Comparison of ENCODE assay signal across 28 cellular contexts in the genomic region with DNA sequence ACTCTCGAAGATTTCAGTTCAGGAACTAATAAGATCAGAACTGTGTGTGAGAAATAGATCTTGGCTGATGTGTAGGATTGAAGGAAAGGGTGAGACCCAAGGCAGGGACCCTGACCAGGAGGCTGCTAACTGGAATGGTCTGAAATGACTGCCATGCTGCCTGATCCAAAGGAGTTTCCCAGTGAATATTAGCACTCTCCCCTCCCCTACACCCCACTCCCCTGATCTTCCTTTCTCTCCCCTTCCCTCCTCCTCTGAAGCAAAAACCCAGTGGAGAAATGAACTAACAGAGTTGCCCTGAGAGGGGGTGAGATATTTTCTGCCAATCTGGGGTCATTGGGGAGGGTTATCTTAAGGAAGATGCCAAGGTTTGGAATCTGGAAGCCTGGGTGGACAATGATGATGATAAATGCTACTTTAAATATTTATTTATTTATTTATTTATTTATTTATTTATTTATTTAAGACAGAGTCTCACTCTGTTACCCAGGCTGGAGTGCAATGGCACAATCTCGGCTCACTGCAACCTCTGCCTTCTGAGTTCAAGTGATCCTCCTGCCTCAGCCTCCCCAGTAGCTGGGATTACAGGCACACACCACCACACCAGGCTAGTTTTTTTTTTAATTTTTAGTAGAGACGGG.
"Had no signal": no experiment of that assay in that cellular context is flagged by ENCODE, and none has a peak within 500 bp of the region (broad histone marks: within the 10 kb centered on the region; RNA-seq: fewer than 3 reads in every experiment).

No MANE protein-coding gene starts in this region.

- H3K9me3 ChIP-seq: pancreas, prostate gland, right atrium auricular region, sigmoid colon, suprapubic skin, testis, tibial artery, transverse colon, upper lobe of right lung, uterus had no signal

- H3K4me2 ChIP-seq: neural progenitor cell had no signal

- H3K36me3 Mint-ChIP-seq: natural killer cell; neural progenitor cell; stimulated activated memory B cell treated with anti-CD40 and anti-IgM and Interleukin-4, amounts not matched to agents 10 μg/mL and 1 μg/mL and 100 μg/mL, for 72 hours; type B pancreatic cell had no signal

- H3K36me3 ChIP-seq: pancreas, prostate gland, right atrium auricular region, sigmoid colon, spleen, suprapubic skin, tibial artery, transverse colon, upper lobe of right lung, uterus had no signal

- H3K4me3 ChIP-seq: neural progenitor cell, pancreas, prostate gland, right atrium auricular region, sigmoid colon, spleen, suprapubic skin, testis, tibial artery, transverse colon, upper lobe of right lung, uterus had no signal

- H3K4me1 ChIP-seq: pancreas, prostate gland, right atrium auricular region, spleen, suprapubic skin, testis, tibial artery, transverse colon, upper lobe of right lung, uterus had no signal

- DNase-seq: naive thymus-derived CD4-positive, alpha-beta T cell; natural killer cell; occipital lobe; pancreas; sigmoid colon; small intestine; spleen; stimulated activated CD4-positive, alpha-beta T cell treated with anti-CD3 and anti-CD28 coated beads, Interleukin-12 subunit alpha, Interleukin-12 subunit beta, amount 100 ng/mL, for 4 hours; stimulated activated CD4-positive, alpha-beta T cell treated with anti-CD3 and anti-CD28 coated beads, Interleukin-1b, Interleukin-23, amount 100 ng/mL, for 48 hours; stimulated activated CD4-positive, alpha-beta T cell treated with anti-CD3 and anti-CD28 coated beads, Interleukin-4, amount 100 ng/mL, for 1 hour; stimulated activated CD4-positive, alpha-beta T cell treated with anti-CD3 and anti-CD28 coated beads, Interleukin-4, amount 100 ng/mL, for 4 hours; stimulated activated CD8-positive, alpha-beta memory T cell treated with anti-CD3 and anti-CD28 coated beads, Interleukin-4, amount 100 ng/mL, for 48 hours; stimulated activated naive CD4-positive, alpha-beta T cell; stimulated activated naive CD8-positive, alpha-beta T cell treated with anti-CD3 and anti-CD28 coated beads, Interleukin-15, amount 100 ng/mL, for 72 hours; stimulated activated naive CD8-positive, alpha-beta T cell treated with anti-CD3 and anti-CD28 coated beads, Interleukin-15, Interleukin-2, amounts not matched to agents 100 U/mL and 50 U/mL, for 24 hours; substantia nigra; testis; tibial artery; transverse colon; upper lobe of right lung; uterus had no signal

- H3K4me1 Mint-ChIP-seq: naive thymus-derived CD4-positive, alpha-beta T cell; natural killer cell; stimulated activated memory B cell treated with anti-CD40 and anti-IgM and Interleukin-4, amounts not matched to agents 10 μg/mL and 1 μg/mL and 100 μg/mL, for 72 hours; stimulated activated naive CD8-positive, alpha-beta T cell treated with anti-CD3 and anti-CD28 coated beads, Interleukin-15, amount 100 ng/mL, for 72 hours had no signal

- H3K9me3 Mint-ChIP-seq: natural killer cell had no signal

- ATAC-seq: naive thymus-derived CD4-positive, alpha-beta T cell; natural killer cell; pancreas; stimulated activated naive CD8-positive, alpha-beta T cell treated with anti-CD3 and anti-CD28 coated beads, Interleukin-15, amount 100 ng/mL, for 72 hours; stimulated activated naive CD8-positive, alpha-beta T cell treated with anti-CD3 and anti-CD28 coated beads, Interleukin-15, Interleukin-2, amounts not matched to agents 100 U/mL and 50 U/mL, for 24 hours; upper lobe of right lung had no signal

- H3K27me3 Mint-ChIP-seq: stimulated activated memory B cell treated with anti-CD40 and anti-IgM and Interleukin-4, amounts not matched to agents 10 μg/mL and 1 μg/mL and 100 μg/mL, for 72 hours; stimulated activated naive CD8-positive, alpha-beta T cell treated with anti-CD3 and anti-CD28 coated beads, Interleukin-15, amount 100 ng/mL, for 72 hours had no signal

- H3K27me3 ChIP-seq: neural progenitor cell, right atrium auricular region, sigmoid colon, spleen, suprapubic skin, testis, tibial artery, upper lobe of right lung, uterus had no signal

- H3K27ac Mint-ChIP-seq: naive thymus-derived CD4-positive, alpha-beta T cell; natural killer cell; stimulated activated memory B cell treated with anti-CD40 and anti-IgM and Interleukin-4, amounts not matched to agents 10 μg/mL and 1 μg/mL and 100 μg/mL, for 72 hours; stimulated activated naive CD8-positive, alpha-beta T cell treated with anti-CD3 and anti-CD28 coated beads, Interleukin-15, amount 100 ng/mL, for 72 hours; type B pancreatic cell had no signal

- H3K4me3 Mint-ChIP-seq: naive thymus-derived CD4-positive, alpha-beta T cell; natural killer cell; nephron; neural progenitor cell; stimulated activated memory B cell treated with anti-CD40 and anti-IgM and Interleukin-4, amounts not matched to agents 10 μg/mL and 1 μg/mL and 100 μg/mL, for 72 hours; stimulated activated naive CD8-positive, alpha-beta T cell treated with anti-CD3 and anti-CD28 coated beads, Interleukin-15, amount 100 ng/mL, for 72 hours; type B pancreatic cell had no signal

- FAIRE-seq: pancreas, small intestine had no signal

- H3K27ac ChIP-seq: neural progenitor cell, pancreas, prostate gland, right atrium auricular region, sigmoid colon, suprapubic skin, testis, tibial artery, transverse colon, upper lobe of right lung, uterus had no signal
